8 cellular contexts compared by ENCODE assay signal in genomic region chr19:36573948-36574726, GRCh38. TPM values are rescaled to one million over a fixed set of nuclear protein-coding genes. Genes with fewer than 3 reads are reported as not detected.
DNase-seq lines count a peak whose midpoint lies in the region; ATAC-seq and TF ChIP-seq lines count a peak whose summit lies in the region.

No MANE protein-coding gene starts in this region.

- BruUV-seq in PC-9 (replicated peaks; lab: Mats Ljungman, UMichigan) = TSS peak; percentile 43

- CTCF ChIA-PET in PC-9 (lab: Charles Lee) = no interaction called here
- CTCF ChIA-PET in naive thymus-derived CD4-positive, alpha-beta T cell (lab: Charles Lee) = no interaction called here

- H3K79me2 ChIP-seq in PC-9 (ENCODE audit: low read depth) = peaks cover 40% of the 10 kb centered on the region

- H3K27me3 ChIP-seq in PC-9 (ENCODE audit: insufficient read depth, low read depth) = no peaks in the 10 kb centered on the region
- no peaks in the 10 kb centered on the region for H3K27me3 ChIP-seq in naive thymus-derived CD4-positive, alpha-beta T cell (ENCODE audit: control insufficient read depth in 2 of 2, insufficient read depth in 2 of 2, low read length in 2 of 2)

- no peaks in the 10 kb centered on the region for H4K20me1 ChIP-seq in PC-9 (ENCODE audit: insufficient read depth)

- TF ChIP-seq CTCF in PC-9 (conservative IDR thresholded peaks at IDR 0.05) (no peak), endothelial cell (IDR thresholded peaks at IDR 0.05; ENCODE audit: unreplicated experiment) (no peak)

- peak overlapping the region; percentile 98 for H3K27ac Mint-ChIP-seq in endothelial cell (ENCODE audit: unreplicated experiment)
- H3K27ac Mint-ChIP-seq in naive thymus-derived CD4-positive, alpha-beta T cell = peak overlapping the region; percentile 94 to 100 (median 98)

- H3K4me3 ChIP-seq in PC-9 = peak overlapping the region; percentile 90
- peak overlapping the region; percentile 95 for H3K4me3 ChIP-seq in naive thymus-derived CD4-positive, alpha-beta T cell (ENCODE audit: low read length)

- H3K36me3 ChIP-seq in PC-9 (ENCODE audit: low read depth) = peaks cover 57% of the 10 kb centered on the region
- peaks cover 0 to 44% (median 0%) of the 10 kb centered on the region in 3 experiments for H3K36me3 ChIP-seq in naive thymus-derived CD4-positive, alpha-beta T cell (ENCODE audit: control insufficient read depth in 2 of 3, insufficient read depth in 3 of 3, low read length in 3 of 3)

- H3K4me2 ChIP-seq in PC-9 = peak overlapping the region; percentile 88

- peaks cover 6% of the 10 kb centered on the region for H3K27me3 Mint-ChIP-seq in endothelial cell (ENCODE audit: unreplicated experiment)
- no peaks in the 10 kb centered on the region for H3K27me3 Mint-ChIP-seq in naive thymus-derived CD4-positive, alpha-beta T cell

- H3K4me1 ChIP-seq in PC-9 (replicated peaks; ENCODE audit: insufficient read depth) = peaks cover 6% of the 10 kb centered on the region; the same call in 1 of the 2 replicates
- H3K4me1 ChIP-seq in naive thymus-derived CD4-positive, alpha-beta T cell (ENCODE audit: control insufficient read depth in 2 of 2, insufficient read depth in 2 of 2, low read length in 2 of 2) = peaks cover 0 to 15% of the 10 kb centered on the region in 2 donors

- H3K9me3 Mint-ChIP-seq in endothelial cell (ENCODE audit: unreplicated experiment) = peaks cover 4% of the 10 kb centered on the region
- peaks cover 0 to 64% (median 23%) of the 10 kb centered on the region in 11 donors for H3K9me3 Mint-ChIP-seq in naive thymus-derived CD4-positive, alpha-beta T cell

- H2AFZ ChIP-seq in PC-9 = peak overlapping the region; percentile 99

- H3K4me1 Mint-ChIP-seq in endothelial cell (ENCODE audit: unreplicated experiment) = peaks cover 20% of the 10 kb centered on the region
- H3K4me1 Mint-ChIP-seq in naive thymus-derived CD4-positive, alpha-beta T cell = peaks cover 23 to 44% (median 34%) of the 10 kb centered on the region in 7 donors

- peak; percentile 53 for DNase-seq in NCI-H748 (lab: John Stamatoyannopoulos, UW; ENCODE audit: unreplicated experiment)
- DNase-seq in NCI-H748 treated with DMSO at 0.1 percent for 48 hours (lab: John Stamatoyannopoulos, UW) = no peak
- peak; percentile 27 to 61 for DNase-seq in PC-9
- DNase-seq in endothelial cell (ENCODE audit: low spot score) = no peak
- DNase-seq in naive thymus-derived CD4-positive, alpha-beta T cell = no peak
- no peak for DNase-seq in NCI-H226
- DNase-seq in stimulated activated CD4-positive, alpha-beta T cell treated with anti-CD3 and anti-CD28 coated beads, Interleukin-12 subunit alpha, Interleukin-12 subunit beta, amount 100 ng/mL, for 4 hours = no peak
- DNase-seq in SIG-M5 (lab: John Stamatoyannopoulos, UW) = no peak

- peaks cover 43% of the 10 kb centered on the region for H3K36me3 Mint-ChIP-seq in endothelial cell (ENCODE audit: low read depth, unreplicated experiment)
- peaks cover 26 to 72% (median 64%) of the 10 kb centered on the region in 5 donors for H3K36me3 Mint-ChIP-seq in naive thymus-derived CD4-positive, alpha-beta T cell

- H3F3A ChIP-seq in PC-9 (ENCODE audit: insufficient read depth, low read depth) = no peaks in the 10 kb centered on the region

- intact Hi-C loops in PC-9 (cut with micrococcal nuclease; ENCODE audit: unreplicated experiment) = loop anchor here (1.0 to 5.0 kb wide), 3 partner anchors 46 to 447 kb away; partner anchors contain the start of genes ZNF260 and ZNF461
- intact Hi-C loops in naive thymus-derived CD4-positive, alpha-beta T cell (cut with micrococcal nuclease) = loop anchor here (1.0 to 10.0 kb wide), 20 partner anchors 31 to 1333 kb away; partner anchors contain the start of genes ZFP14 (in 2 of the 2), ZNF260 (in 2 of the 2), ZNF345 (in 2 of the 2) and ZNF382 (in 2 of the 2)

- H3K4me3 Mint-ChIP-seq in endothelial cell (ENCODE audit: unreplicated experiment) = peak overlapping the region; percentile 97
- peak overlapping the region; percentile 80 to 100 (median 93) for H3K4me3 Mint-ChIP-seq in naive thymus-derived CD4-positive, alpha-beta T cell

- no peak for ATAC-seq in naive thymus-derived CD4-positive, alpha-beta T cell

- POLR2A ChIA-PET in PC-9 (lab: Charles Lee; ENCODE audit: unreplicated experiment) = interaction anchor here (0.7 kb wide), 1 partner anchor 44 kb away, joined by 3 read pairs; no protein-coding TSS in a partner anchor
- POLR2A ChIA-PET in naive thymus-derived CD4-positive, alpha-beta T cell (lab: Charles Lee) = interaction anchor here (0.8 to 2.0 kb wide), 5 partner anchors 30 to 933 kb away, joined by 3 to 18 read pairs (median 10); partner anchors contain the start of genes ZFP14, ZNF260, ZNF382 and ZNF566

- H3K27ac ChIP-seq in PC-9 = peak overlapping the region; percentile 55
- H3K27ac ChIP-seq in naive thymus-derived CD4-positive, alpha-beta T cell (ENCODE audit: low read depth, low read length) = peak overlapping the region; percentile 98

- H3K9me3 ChIP-seq in PC-9 (ENCODE audit: insufficient read depth, low read depth) = peaks cover 29% of the 10 kb centered on the region
- H3K9me3 ChIP-seq in naive thymus-derived CD4-positive, alpha-beta T cell (ENCODE audit: control insufficient read depth in 2 of 3, low read length in 3 of 3) = peaks cover 0 to 8% (median 0%) of the 10 kb centered on the region in 3 experiments

- H3K9me2 ChIP-seq in PC-9 (ENCODE audit: insufficient read depth) = no peaks in the 10 kb centered on the region

RNA-seq across cellular contexts. Expression of gene ZNF529, which starts 1.0 kb away (rescaled TPM):
- total RNA-seq in PC-9 (2021) = 4.0 and 4.2 TPM in 2 replicates
- total RNA-seq in endothelial cell (ENCODE audit: unreplicated experiment) = 19.0 TPM
- total RNA-seq in naive thymus-derived CD4-positive, alpha-beta T cell = 10 to 100 TPM; 22.6 to 37.8 (median 33.8) TPM
- polyA plus RNA-seq in naive thymus-derived CD4-positive, alpha-beta T cell = 10 to 100 TPM in 1 of 2 donors, 1 to 10 TPM in 1; 9.9 to 12.3 TPM

RNA-seq across cellular contexts. Expression of gene ZNF382, which starts 31.0 kb away (rescaled TPM):
- total RNA-seq in PC-9 (2021) = 0.55 TPM in 1 of 2 replicates, not detected in the other
- 12.5 TPM for total RNA-seq in endothelial cell (ENCODE audit: unreplicated experiment)
- 10 to 100 TPM in 3 of 5 experiments, 1 to 10 TPM in 2; 5.4 to 20.2 (median 12.2) TPM for total RNA-seq in naive thymus-derived CD4-positive, alpha-beta T cell
- 10 to 100 TPM in 1 of 2 donors, 1 to 10 TPM in 1; 7.3 to 10.3 TPM for polyA plus RNA-seq in naive thymus-derived CD4-positive, alpha-beta T cell

RNA-seq across cellular contexts. Expression of gene ZNF260, which starts 46.1 kb away (rescaled TPM):
- total RNA-seq in PC-9 (2021) (9.4 and 10.6 TPM in 2 replicates), endothelial cell (ENCODE audit: unreplicated experiment) (20.6 TPM)
- total RNA-seq in naive thymus-derived CD4-positive, alpha-beta T cell = 10 to 100 TPM in 3 of 5 experiments, 1 to 10 TPM in 2; 2.9 to 13.2 (median 11.3) TPM
- 10 to 100 TPM in 1 of 2 donors, 1 to 10 TPM in 1; 6.1 to 15.3 TPM for polyA plus RNA-seq in naive thymus-derived CD4-positive, alpha-beta T cell

Comparison
In these comparisons a context has a peak if more than half of its experiments do, and no peak if none do; other contexts are left out.
1. DNase-seq: peak in NCI-H748 (single experiment) and PC-9 (2 of 2); none in NCI-H748 treated with DMSO at 0.1 percent for 48 hours (single experiment), endothelial cell (single experiment), naive thymus-derived CD4-positive, alpha-beta T cell (0 of 9), NCI-H226 (single experiment), stimulated activated CD4-positive, alpha-beta T cell treated with anti-CD3 and anti-CD28 coated beads, Interleukin-12 subunit alpha, Interleukin-12 subunit beta, amount 100 ng/mL, for 4 hours (single experiment) and SIG-M5 (single experiment).